Comparison of ENCODE assay signal across 8 cellular contexts in genomic region chr10:72354356-72355213, GRCh38.
A peak's percentile ranks its signal among the peaks of the same experiment; 100 is the strongest.
DNase-seq lines count a peak whose midpoint lies in the region; ATAC-seq and TF ChIP-seq lines count a peak whose summit lies in the region.

Gene DNAJB12, minus strand, starts transcription at chr10:72354919. Its CDS starts 22 bp downstream, at chr10:72354897.

- peak within 1 kb of the TSS; percentile 99 for H3K27ac Mint-ChIP-seq in activated naive CD4-positive, alpha-beta T cell treated with anti-CD3 and anti-CD28 coated beads, Interleukin-2, amount 50 U/mL, for 24 hours

- no peaks in the 10 kb centered on the region for H3K27me3 Mint-ChIP-seq in activated naive CD4-positive, alpha-beta T cell treated with anti-CD3 and anti-CD28 coated beads, Interleukin-2, amount 50 U/mL, for 24 hours

- DNase-seq in NCI-H1092 treated with DMSO at 0.1 percent for 48 hours (lab: John Stamatoyannopoulos, UW) (peak; percentile 87), globus pallidus (ENCODE audit: low spot score) (peak; percentile 91), non-pigmented ciliary epithelial cell (ENCODE audit: low read depth) (peak; percentile 89), substantia nigra (lab: John Stamatoyannopoulos, UW) (peak; percentile 30 to 100 (median 91))

- H3K4me3 ChIP-seq in GM08714 (ENCODE audit: low read length): peak within 1 kb of the TSS; percentile 79

- H3K4me1 Mint-ChIP-seq in activated naive CD4-positive, alpha-beta T cell treated with anti-CD3 and anti-CD28 coated beads, Interleukin-2, amount 50 U/mL, for 24 hours: peaks cover 51% of the 10 kb centered on the region

- peak within 1 kb of the TSS; percentile 97 for H3K4me3 Mint-ChIP-seq in activated naive CD4-positive, alpha-beta T cell treated with anti-CD3 and anti-CD28 coated beads, Interleukin-2, amount 50 U/mL, for 24 hours

- peak; percentile 75 for ATAC-seq in HG02610 (IDR thresholded peaks at IDR 0.05; ENCODE audit: unreplicated experiment)
- ATAC-seq in SK-N-SH treated with all-trans-retinoic acid at 6 μM for 48 hours: peak; percentile 83

- H3K36me3 Mint-ChIP-seq in activated naive CD4-positive, alpha-beta T cell treated with anti-CD3 and anti-CD28 coated beads, Interleukin-2, amount 50 U/mL, for 24 hours: peaks cover 8% of the 10 kb centered on the region

- H3K27ac ChIP-seq in substantia nigra (ENCODE audit: low read depth, low read length, poor library complexity, severe bottlenecking): peak within 1 kb of the TSS; percentile 99

- no peaks in the 10 kb centered on the region for H3K9me3 Mint-ChIP-seq in activated naive CD4-positive, alpha-beta T cell treated with anti-CD3 and anti-CD28 coated beads, Interleukin-2, amount 50 U/mL, for 24 hours

TF ChIP-seq in SK-N-SH treated with all-trans-retinoic acid at 6 μM for 48 hours, 23 proteins besides CTCF, POLR2A, EP300 and RAD21:
- TF ChIP-seq BACH2 (CRISPR knock-in tag; IDR thresholded peaks at IDR 0.05; ENCODE audit: borderline replicate concordance) (no peak), CSDC2 (CRISPR knock-in tag; IDR thresholded peaks at IDR 0.05) (no peak), TOX (CRISPR knock-in tag; IDR thresholded peaks at IDR 0.05; ENCODE audit: borderline replicate concordance) (no peak), ZFP30 (CRISPR knock-in tag; IDR thresholded peaks at IDR 0.05) (no peak), TCF4 (CRISPR knock-in tag; IDR thresholded peaks at IDR 0.05; ENCODE audit: borderline replicate concordance) (0 out of 2 replicates have a peak, but pooled peaks have one; percentile 19), ESRRG (CRISPR knock-in tag; IDR thresholded peaks at IDR 0.05) (no peak), PPARA (CRISPR knock-in tag; IDR thresholded peaks at IDR 0.05; ENCODE audit: borderline replicate concordance) (no peak), RARB (CRISPR knock-in tag; IDR thresholded peaks at IDR 0.05) (no peak), PATZ1 (CRISPR knock-in tag; IDR thresholded peaks at IDR 0.05; ENCODE audit: borderline replicate concordance) (peak; percentile 37; the same call in 1 of the 2 replicates), ARNTL (CRISPR knock-in tag; IDR thresholded peaks at IDR 0.05; ENCODE audit: borderline replicate concordance, low read depth) (no peak), ZNF565 (CRISPR knock-in tag; conservative IDR thresholded peaks at IDR 0.05; ENCODE audit: low read depth) (no peak), ZNF70 (CRISPR knock-in tag; IDR thresholded peaks at IDR 0.05) (no peak), CSRNP3 (CRISPR knock-in tag; IDR thresholded peaks at IDR 0.05) (no peak), ISL1 (CRISPR knock-in tag; IDR thresholded peaks at IDR 0.05) (no peak), ZFP3 (CRISPR knock-in tag; IDR thresholded peaks at IDR 0.05) (no peak), TSHZ2 (CRISPR knock-in tag; IDR thresholded peaks at IDR 0.05) (no peak; the same call in 1 of the 2 replicates)

Comparison
In these comparisons a context has a peak if more than half of its experiments do, and no peak if none do; other contexts are left out.
1. Peak in every context shown above with its lines: DNase-seq, ATAC-seq, H3K4me3 ChIP-seq and H3K27ac ChIP-seq.